In the genomic region with DNA sequence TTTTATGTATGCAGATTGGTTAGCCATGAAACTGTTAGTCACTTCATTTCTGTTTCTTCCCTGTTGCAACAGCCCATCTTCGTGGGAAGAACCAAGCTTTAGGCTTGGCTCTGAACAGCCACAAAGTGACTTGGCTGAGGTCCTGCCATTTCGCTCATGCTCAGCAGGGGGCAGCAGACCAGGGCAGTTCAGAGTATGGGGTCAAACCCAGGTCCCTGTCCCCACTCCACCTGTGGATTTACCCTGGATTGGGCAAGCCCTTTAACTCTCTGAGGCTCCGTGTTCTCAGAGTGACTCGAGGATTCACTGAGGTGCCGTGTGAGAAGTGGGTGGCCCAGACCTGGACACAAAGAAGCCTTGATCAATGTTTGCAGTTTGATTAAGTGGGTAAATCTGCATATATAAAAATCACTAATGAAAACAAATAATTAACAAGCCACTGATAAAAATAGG, we compare ENCODE assay signal across 1 cellular context.
TF ChIP-seq lines count a peak whose summit lies in the region.

No MANE protein-coding gene starts in this region.

TF ChIP-seq in HepG2, 621 proteins besides CTCF, POLR2A, EP300 and RAD21 (continued from another document and continues in another):
- TF ChIP-seq ZNF407 (CRISPR knock-in tag; IDR thresholded peaks at IDR 0.05; ENCODE audit: not compliant biosample characterization) (peak; percentile 70), RARA (CRISPR knock-in tag; IDR thresholded peaks at IDR 0.05) (peak; percentile 87), ZNF577 (CRISPR knock-in tag; IDR thresholded peaks at IDR 0.05; ENCODE audit: borderline replicate concordance, low read depth) (no peak), GABPB1 (CRISPR knock-in tag; IDR thresholded peaks at IDR 0.05) (0 out of 2 replicates have a peak, but pooled peaks have one; percentile 15), GATA4 (IDR thresholded peaks at IDR 0.05; ENCODE audit: borderline replicate concordance, low read depth) (no peak), POLR2AphosphoS5 (IDR thresholded peaks at IDR 0.05; ENCODE audit: low read depth, low read length) (no peak), ZNF749 (CRISPR knock-in tag; IDR thresholded peaks at IDR 0.05; ENCODE audit: borderline replicate concordance) (no peak), E2F5 (CRISPR knock-in tag; conservative IDR thresholded peaks at IDR 0.05) (no peak), ESRRA (CRISPR knock-in tag; IDR thresholded peaks at IDR 0.05; ENCODE audit: low read depth) (no peak), ZMAT3 (CRISPR knock-in tag; conservative IDR thresholded peaks at IDR 0.05) (no peak), SMARCC2 (IDR thresholded peaks at IDR 0.05) (no peak), ARHGAP35 (CRISPR knock-in tag; IDR thresholded peaks at IDR 0.05; ENCODE audit: borderline replicate concordance) (no peak), KLF13 (CRISPR knock-in tag; IDR thresholded peaks at IDR 0.05) (no peak), IRF2 (CRISPR knock-in tag; IDR thresholded peaks at IDR 0.05) (0 out of 2 replicates have a peak, but pooled peaks have one; percentile 21), SP4 (CRISPR knock-in tag; IDR thresholded peaks at IDR 0.05) (0 out of 2 replicates have a peak, but pooled peaks have one; percentile 56), REST (IDR thresholded peaks at IDR 0.05; ENCODE audit: borderline replicate concordance in 1 of 2, low read depth in 1 of 2, low read length in 2 of 2) (no peak), ZNF512 (CRISPR knock-in tag; IDR thresholded peaks at IDR 0.05) (no peak), GPBP1L1 (CRISPR knock-in tag; IDR thresholded peaks at IDR 0.05) (no peak), ZNF567 (CRISPR knock-in tag; IDR thresholded peaks at IDR 0.05; ENCODE audit: borderline replicate concordance) (no peak), CBX2 (IDR thresholded peaks at IDR 0.05; ENCODE audit: low read depth, low read length) (no peak), CBX2 (CRISPR knock-in tag; IDR thresholded peaks at IDR 0.05; ENCODE audit: low read depth) (no peak), KLF16 (CRISPR knock-in tag; IDR thresholded peaks at IDR 0.05) (0 out of 4 replicates have a peak, but pooled peaks of 1 of the 2 experiments have one; percentile 49), ZUFSP (CRISPR knock-in tag; IDR thresholded peaks at IDR 0.05; ENCODE audit: borderline replicate concordance) (no peak), RXRB (CRISPR knock-in tag; IDR thresholded peaks at IDR 0.05; ENCODE audit: borderline replicate concordance) (peak; percentile 85), NFYC (CRISPR knock-in tag; IDR thresholded peaks at IDR 0.05) (no peak), REPIN1 (CRISPR knock-in tag; IDR thresholded peaks at IDR 0.05; ENCODE audit: borderline replicate concordance, low read depth) (peak; percentile 58; the same call in 1 of the 2 replicates), YY1 (IDR thresholded peaks at IDR 0.05; ENCODE audit: insufficient read depth, insufficient replicate concordance, low read depth, low read length) (peak; percentile 45)
- TF ChIP-seq, protein P1, sequence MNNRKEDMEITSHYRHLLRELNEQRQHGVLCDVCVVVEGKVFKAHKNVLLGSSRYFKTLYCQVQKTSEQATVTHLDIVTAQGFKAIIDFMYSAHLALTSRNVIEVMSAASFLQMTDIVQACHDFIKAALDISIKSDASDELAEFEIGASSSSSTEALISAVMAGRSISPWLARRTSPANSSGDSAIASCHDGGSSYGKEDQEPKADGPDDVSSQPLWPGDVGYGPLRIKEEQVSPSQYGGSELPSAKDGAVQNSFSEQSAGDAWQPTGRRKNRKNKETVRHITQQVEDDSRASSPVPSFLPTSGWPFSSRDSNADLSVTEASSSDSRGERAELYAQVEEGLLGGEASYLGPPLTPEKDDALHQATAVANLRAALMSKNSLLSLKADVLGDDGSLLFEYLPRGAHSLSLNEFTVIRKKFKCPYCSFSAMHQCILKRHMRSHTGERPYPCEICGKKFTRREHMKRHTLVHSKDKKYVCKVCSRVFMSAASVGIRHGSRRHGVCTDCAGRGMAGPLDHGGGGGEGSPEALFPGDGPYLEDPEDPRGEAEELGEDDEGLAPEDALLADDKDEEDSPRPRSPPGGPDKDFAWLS (CRISPR knock-in tag; IDR thresholded peaks at IDR 0.05; ENCODE audit: borderline replicate concordance): no peak
- TF ChIP-seq, protein P2, sequence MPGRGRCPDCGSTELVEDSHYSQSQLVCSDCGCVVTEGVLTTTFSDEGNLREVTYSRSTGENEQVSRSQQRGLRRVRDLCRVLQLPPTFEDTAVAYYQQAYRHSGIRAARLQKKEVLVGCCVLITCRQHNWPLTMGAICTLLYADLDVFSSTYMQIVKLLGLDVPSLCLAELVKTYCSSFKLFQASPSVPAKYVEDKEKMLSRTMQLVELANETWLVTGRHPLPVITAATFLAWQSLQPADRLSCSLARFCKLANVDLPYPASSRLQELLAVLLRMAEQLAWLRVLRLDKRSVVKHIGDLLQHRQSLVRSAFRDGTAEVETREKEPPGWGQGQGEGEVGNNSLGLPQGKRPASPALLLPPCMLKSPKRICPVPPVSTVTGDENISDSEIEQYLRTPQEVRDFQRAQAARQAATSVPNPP (CRISPR knock-in tag; IDR thresholded peaks at IDR 0.05): no peak
- TF ChIP-seq, protein P3, sequence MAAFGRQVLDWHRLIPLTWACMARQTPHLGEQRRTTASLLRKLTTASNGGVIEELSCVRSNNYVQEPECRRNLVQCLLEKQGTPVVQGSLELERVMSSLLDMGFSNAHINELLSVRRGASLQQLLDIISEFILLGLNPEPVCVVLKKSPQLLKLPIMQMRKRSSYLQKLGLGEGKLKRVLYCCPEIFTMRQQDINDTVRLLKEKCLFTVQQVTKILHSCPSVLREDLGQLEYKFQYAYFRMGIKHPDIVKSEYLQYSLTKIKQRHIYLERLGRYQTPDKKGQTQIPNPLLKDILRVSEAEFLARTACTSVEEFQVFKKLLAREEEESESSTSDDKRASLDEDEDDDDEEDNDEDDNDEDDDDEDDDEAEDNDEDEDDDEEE (CRISPR knock-in tag; IDR thresholded peaks at IDR 0.05): no peak
